ENCODE assay signal across 9 cellular contexts in the genomic region with DNA sequence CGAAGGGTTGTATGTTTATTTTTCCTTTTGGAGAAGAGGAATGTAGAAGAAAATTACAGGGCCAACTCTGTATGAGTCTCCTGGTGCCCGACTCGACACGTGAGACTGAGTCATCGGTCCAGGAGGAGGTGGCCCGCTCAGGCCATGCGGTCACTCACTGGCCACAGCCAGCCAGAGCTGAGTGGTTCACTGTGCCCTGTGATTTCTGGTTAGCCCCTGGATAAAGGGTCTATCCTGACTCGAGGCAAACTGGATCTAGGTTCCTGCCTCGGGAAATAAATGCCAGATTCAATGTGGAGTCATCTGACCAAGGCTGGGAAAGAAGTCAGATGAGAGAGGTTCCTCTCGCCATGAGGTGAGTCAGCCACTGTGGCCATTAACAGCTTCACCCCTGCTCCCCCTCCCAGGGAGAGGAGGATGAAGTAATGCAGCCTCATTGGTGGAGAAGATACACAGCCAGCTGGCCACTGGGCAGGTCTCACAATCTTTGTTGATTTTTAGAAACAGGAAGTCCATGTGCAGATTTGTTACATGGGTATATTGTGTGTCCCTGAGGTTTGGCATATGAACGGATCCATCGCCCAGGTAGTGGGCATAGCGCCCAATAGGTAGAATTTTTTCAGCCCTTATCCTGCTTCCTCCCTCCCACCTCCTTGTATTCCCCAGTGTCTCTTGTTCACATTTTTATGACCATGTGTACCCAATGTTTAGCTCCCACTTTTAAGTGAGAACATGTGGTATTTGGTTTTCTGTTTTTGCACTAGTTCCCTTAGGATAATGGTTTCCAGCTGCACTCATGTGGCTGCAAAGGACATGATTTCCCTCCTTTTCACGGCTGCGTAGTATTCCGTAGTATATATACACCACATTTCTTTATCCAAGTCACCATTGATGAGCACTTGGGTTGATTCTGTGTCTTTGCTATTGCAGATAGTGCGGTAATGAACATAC. TPM values are rescaled to one million over a fixed set of nuclear protein-coding genes. Genes with fewer than 3 reads are reported as not detected.
DNase-seq lines count a peak whose midpoint lies in the region; ATAC-seq, FAIRE-seq and TF ChIP-seq lines count a peak whose summit lies in the region.
"Had no signal": no experiment of that assay in that cellular context is flagged by ENCODE, and none has a peak within 500 bp of the region (broad histone marks: within the 10 kb centered on the region; RNA-seq: fewer than 3 reads in every experiment).

No MANE protein-coding gene starts in this region.

- POLR2A ChIA-PET in activated CD4-positive, alpha-beta memory T cell treated with anti-CD3 and anti-CD28 coated beads, Interleukin-2, amount 10 ng/mL, durations not matched to agents 7 days and 5 days (lab: Charles Lee), result no interaction called here
- POLR2A ChIA-PET in HEK293T (lab: Yijun Ruan, JAX), result interaction anchor here (1.0 kb wide), 1 partner anchor 10 kb away, joined by 3 read pairs; no protein-coding TSS in a partner anchor

- no peaks in the 10 kb centered on the region for H3K9me3 Mint-ChIP-seq in activated CD4-positive, alpha-beta memory T cell treated with anti-CD3 and anti-CD28 coated beads, Interleukin-2, amount 10 ng/mL, durations not matched to agents 7 days and 5 days

- peak overlapping the region in 18 of 21 experiments; percentile 11 to 89 (median 62) for H3K27ac ChIP-seq in skin epidermis

- peak; percentile 15 for FAIRE-seq in H54 (lab: Jason Lieb, UNC)

- DNase-seq in H54 (ENCODE audit: insufficient read length, low spot score) (peak; percentile 82), T1000 (lab: John Stamatoyannopoulos, UW) (peak; percentile 98), cardiac septum (ENCODE audit: low spot score) (peak; percentile 79), HEK293T (ENCODE audit: extremely low spot score) (no peak)
- no peak for DNase-seq in activated CD4-positive, alpha-beta memory T cell treated with anti-CD3 and anti-CD28 coated beads, Interleukin-2, amount 10 ng/mL, durations not matched to agents 7 days and 5 days
- DNase-seq: stimulated activated CD8-positive, alpha-beta memory T cell treated with anti-CD3 and anti-CD28 coated beads, Interleukin-4, amount 100 ng/mL, for 48 hours had no signal

- H3K36me3 Mint-ChIP-seq in activated CD4-positive, alpha-beta memory T cell treated with anti-CD3 and anti-CD28 coated beads, Interleukin-2, amount 10 ng/mL, durations not matched to agents 7 days and 5 days (ENCODE audit: low read depth), result no peaks in the 10 kb centered on the region

- H3K4me3 ChIP-seq in skin epidermis, result no peak overlapping the region

- H3K4me3 Mint-ChIP-seq in activated CD4-positive, alpha-beta memory T cell treated with anti-CD3 and anti-CD28 coated beads, Interleukin-2, amount 10 ng/mL, durations not matched to agents 7 days and 5 days, result no peak overlapping the region

- H3K4me1 Mint-ChIP-seq in activated CD4-positive, alpha-beta memory T cell treated with anti-CD3 and anti-CD28 coated beads, Interleukin-2, amount 10 ng/mL, durations not matched to agents 7 days and 5 days, result peaks cover 3% of the 10 kb centered on the region

- H3K27ac Mint-ChIP-seq in activated CD4-positive, alpha-beta memory T cell treated with anti-CD3 and anti-CD28 coated beads, Interleukin-2, amount 10 ng/mL, durations not matched to agents 7 days and 5 days, result no peak overlapping the region

- CTCF ChIA-PET in activated CD4-positive, alpha-beta memory T cell treated with anti-CD3 and anti-CD28 coated beads, Interleukin-2, amount 10 ng/mL, durations not matched to agents 7 days and 5 days (lab: Charles Lee), result no interaction called here
- CTCF ChIA-PET in HEK293T (lab: Yijun Ruan, JAX), result interaction anchor here (2.2 to 2.3 kb wide), 2 partner anchors 9 to 109 kb away, joined by 7 to 9 read pairs; no protein-coding TSS in a partner anchor

- intact Hi-C loops in cardiac septum (cut with DNase I), result no loop called here

- ATAC-seq in HG03108 (IDR thresholded peaks at IDR 0.05; ENCODE audit: unreplicated experiment) (no peak), GM18858 (IDR thresholded peaks at IDR 0.05; ENCODE audit: unreplicated experiment) (no peak)

- TF ChIP-seq POLR2A in H54 (IDR thresholded peaks at IDR 0.05; ENCODE audit: low read depth, low read length), result 0 out of 2 replicates have a peak, but pooled peaks have one; percentile 36

- peaks cover 15% of the 10 kb centered on the region for H3K27me3 Mint-ChIP-seq in activated CD4-positive, alpha-beta memory T cell treated with anti-CD3 and anti-CD28 coated beads, Interleukin-2, amount 10 ng/mL, durations not matched to agents 7 days and 5 days

TF ChIP-seq in HEK293T, 16 proteins besides CTCF, POLR2A, EP300 and RAD21:
- TF ChIP-seq FOXM1 (IDR thresholded peaks at IDR 0.05; ENCODE audit: borderline replicate concordance) (no peak), SUZ12 (IDR thresholded peaks at IDR 0.05) (no peak)

RNA-seq across cellular contexts. Expression of a gene that starts 21.7 kb away (rescaled TPM):
- total RNA-seq in cardiac septum, result 19.5 TPM
- 10 to 100 TPM; 95.4 to 96.8 TPM for total RNA-seq in activated CD4-positive, alpha-beta memory T cell treated with anti-CD3 and anti-CD28 coated beads, Interleukin-2, amount 10 ng/mL, durations not matched to agents 7 days and 5 days

RNA-seq across cellular contexts. Expression of a gene that starts 40.7 kb away (rescaled TPM):
- total RNA-seq in cardiac septum, result 1.6 TPM
- not detected for total RNA-seq in activated CD4-positive, alpha-beta memory T cell treated with anti-CD3 and anti-CD28 coated beads, Interleukin-2, amount 10 ng/mL, durations not matched to agents 7 days and 5 days

Comparison
In these comparisons a context has a peak if more than half of its experiments do, and no peak if none do; other contexts are left out.
1. DNase-seq: peak in H54 (single experiment), T1000 (single experiment) and cardiac septum (single experiment); none in activated CD4-positive, alpha-beta memory T cell treated with anti-CD3 and anti-CD28 coated beads, Interleukin-2, amount 10 ng/mL, durations not matched to agents 7 days and 5 days (single experiment) and HEK293T (single experiment).